Comparison of ENCODE assay signal across 17 cellular contexts in genomic region chr15:69224383-69224782, GRCh38.
DNase-seq lines count a peak whose midpoint lies in the region; ATAC-seq and TF ChIP-seq lines count a peak whose summit lies in the region.
"Had no signal": no experiment of that assay in that cellular context is flagged by ENCODE, and none has a peak within 500 bp of the region (broad histone marks: within the 10 kb centered on the region; RNA-seq: fewer than 3 reads in every experiment).

No MANE protein-coding gene starts in this region.

- TF ChIP-seq CTCF in mammary epithelial cell (conservative IDR thresholded peaks at IDR 0.05 in 1 of 2, IDR thresholded peaks at IDR 0.05 in 1 of 2; ENCODE audit: extremely low read depth in 1 of 2, insufficient read depth in 1 of 2, low read depth in 1 of 2, low read length in 2 of 2): no peak

- peaks cover 6% of the 10 kb centered on the region for H3K4me1 ChIP-seq in mammary epithelial cell (ENCODE audit: insufficient read depth, low read length)

- H3K4me2 ChIP-seq in mammary epithelial cell (ENCODE audit: insufficient read depth, low read depth, low read length): peak overlapping the region; percentile 5

- H3K27ac ChIP-seq in mammary epithelial cell (ENCODE audit: insufficient read depth, low read depth, low read length): no peak overlapping the region
- H3K27ac ChIP-seq: ovary had no signal

- no peak for ATAC-seq in HG03432 (IDR thresholded peaks at IDR 0.05; ENCODE audit: unreplicated experiment)
- ATAC-seq: GM12878 had no signal

- H3K36me3 ChIP-seq in mammary epithelial cell (ENCODE audit: insufficient read depth, low read length): no peaks in the 10 kb centered on the region
- H3K36me3 ChIP-seq: ovary had no signal

- no peaks in the 10 kb centered on the region for H3K9me3 ChIP-seq in mammary epithelial cell (replicated peaks; ENCODE audit: insufficient read depth, low read length)

- TF ChIP-seq RAD21 in Ishikawa (IDR thresholded peaks at IDR 0.05; ENCODE audit: low read depth): no peak

- no peaks in the 10 kb centered on the region for H3K27me3 ChIP-seq in mammary epithelial cell (ENCODE audit: insufficient read depth, low read length)
- H3K27me3 ChIP-seq: ovary had no signal

- H3K9ac ChIP-seq in mammary epithelial cell (ENCODE audit: insufficient read depth, low read length): no peak overlapping the region

- DNase-seq in mammary epithelial cell (peak; percentile 21), iPS-NIHi7 (ENCODE audit: extremely low spot score) (peak; percentile 10), renal cortical epithelial cell (ENCODE audit: low read depth) (peak; percentile 58), DMS153 treated with DMSO at 0.1 percent for 48 hours (lab: John Stamatoyannopoulos, UW; ENCODE audit: unreplicated experiment) (no peak), HK-2 (ENCODE audit: unreplicated experiment) (no peak)
- DNase-seq: activated B cell treated with CpG ODN at 0.5 μM for 24 hours; activated naive CD8-positive, alpha-beta T cell treated with anti-CD3 and anti-CD28 coated beads, Interleukin-2, amount 10 ng/mL, durations not matched to agents 7 days and 5 days; AML-193; head of caudate nucleus; NCI-H1417 treated with DMSO at 0.1 percent for 48 hours; NK-92 treated with Interleukin-12 subunit alpha and Interleukin-12 subunit beta, amount 100 ng/mL, for 24 hours; ovary; stimulated activated CD4-positive, alpha-beta T cell treated with anti-CD3 and anti-CD28 coated beads, Interleukin-4, amount 100 ng/mL, for 24 hours; stimulated activated CD8-positive, alpha-beta memory T cell treated with anti-CD3 and anti-CD28 coated beads, Interleukin-4, amount 100 ng/mL, for 48 hours had no signal

- intact Hi-C loops in mammary epithelial cell (cut with micrococcal nuclease): loop anchor here (10.0 kb wide), 1 partner anchor 170 kb away; no protein-coding TSS in a partner anchor

- H4K20me1 ChIP-seq in mammary epithelial cell (ENCODE audit: insufficient read depth, low read length): no peaks in the 10 kb centered on the region

- H2AFZ ChIP-seq in mammary epithelial cell (ENCODE audit: low read depth, low read length): peak overlapping the region; percentile 12

- TF ChIP-seq EP300 in Ishikawa (IDR thresholded peaks at IDR 0.05; ENCODE audit: borderline replicate concordance): no peak

- dilution Hi-C loops in mammary epithelial cell (cut with HindIII; ENCODE audit: low sequenced_read_pairs): no loop called here

- no peak overlapping the region for H3K4me3 ChIP-seq in mammary epithelial cell (replicated peaks in 1 of 3; ENCODE audit: insufficient read depth in 1 of 3, low read depth in 2 of 3, low read length in 3 of 3)
- H3K4me3 ChIP-seq: GM12878, ovary had no signal

- H3K79me2 ChIP-seq in mammary epithelial cell (ENCODE audit: insufficient read depth, low read length): no peaks in the 10 kb centered on the region

- BruUV-seq in mammary epithelial cell (replicated peaks; lab: Mats Ljungman, UMichigan): no TSS peak

- 5% methylated on average over 2 of the region's 2 CpGs for WGBS in mammary epithelial cell (ENCODE audit: low coverage, missing lambda C conversion rate)

- in situ Hi-C loops in mammary epithelial cell (cut with MboI; ENCODE audit: low sequenced_read_pairs in 2 of 2): no loop called here

- CTCF ChIA-PET in mammary epithelial cell (lab: Charles Lee; ENCODE audit: low non-redundant PET): no interaction called here

TF ChIP-seq in Ishikawa, 13 proteins besides CTCF, POLR2A, EP300 and RAD21:
- no peak for TF ChIP-seq EGR1 (IDR thresholded peaks at IDR 0.05)
- no peak for TF ChIP-seq USF1 (IDR thresholded peaks at IDR 0.05)
- peak; percentile 77 for TF ChIP-seq CEBPB (IDR thresholded peaks at IDR 0.05)

Comparison
In these comparisons a context has a peak if more than half of its experiments do, and no peak if none do; other contexts are left out.
1. DNase-seq: peak in mammary epithelial cell (single experiment), iPS-NIHi7 (single experiment) and renal cortical epithelial cell (single experiment); none in DMS153 treated with DMSO at 0.1 percent for 48 hours (single experiment) and HK-2 (single experiment).